8 cellular contexts compared by ENCODE assay signal in genomic region chr1:8422439-8423133, GRCh38.
DNase-seq lines count a peak whose midpoint lies in the region; ATAC-seq, FAIRE-seq and TF ChIP-seq lines count a peak whose summit lies in the region.

No MANE protein-coding gene starts in this region.

- H2AFZ ChIP-seq in OCI-LY3 (ENCODE audit: low read depth, low read length) = no peak overlapping the region
- no peak overlapping the region for H2AFZ ChIP-seq in H1 (ENCODE audit: low read length)

- no peak overlapping the region; the same call in 1 of the 2 replicates for H2BK15ac ChIP-seq in H1 (ENCODE audit: low read length)

- H3K9ac ChIP-seq in OCI-LY3 (ENCODE audit: low read length) (peak overlapping the region; percentile 96), H1 (replicated peaks in 1 of 4; ENCODE audit: extremely low read depth in 1 of 4, low read depth in 3 of 4, low read length in 3 of 4) (peak overlapping the region in 1 of 4 experiments; percentile 57; a peak in 2 of 7 replicates)

- H3K14ac ChIP-seq in H1 (ENCODE audit: insufficient read length) = no peak overlapping the region

- 0 out of 2 replicates have a peak overlapping the region, but pooled peaks have one; percentile 11 for H2AK5ac ChIP-seq in H1 (ENCODE audit: low read depth, low read length)

- H3K4me3 Mint-ChIP-seq in CD8-positive, alpha-beta memory T cell = no peak overlapping the region

- H2BK12ac ChIP-seq in H1 (ENCODE audit: low read depth, low read length) = peak overlapping the region; percentile 71; the same call in 1 of the 2 replicates

- no peak for TF ChIP-seq POLR2A in H1 (IDR thresholded peaks at IDR 0.05; ENCODE audit: control extremely low read depth in 1 of 2, low read depth in 2 of 2, low read length in 2 of 2)

- no peak overlapping the region for H2BK20ac ChIP-seq in H1 (ENCODE audit: low read length)

- no peak overlapping the region for H4K8ac ChIP-seq in H1 (ENCODE audit: extremely low read depth, insufficient read depth, low read length)

- 28% methylated on average over 16 of the region's 16 CpGs; no CpG with 5 or more reads in 1 of the 2 experiments for WGBS in H1 (ENCODE audit: extremely low coverage in 1 of 2, insufficient coverage in 1 of 2, insufficient read length in 1 of 2, insufficient replicate concordance in 2 of 2, low coverage in 1 of 2, low lambda C conversion rate in 2 of 2, missing lambda C conversion rate in 1 of 2), 2 experiments

- POLR2A ChIA-PET in CD8-positive, alpha-beta memory T cell (lab: Charles Lee) = interaction anchor here (1.0 to 1.2 kb wide), 2 partner anchors 25 to 104 kb away, joined by 3 to 4 read pairs; no protein-coding TSS in a partner anchor
- POLR2A ChIA-PET in H1 (lab: Charles Lee; ENCODE audit: partially characterized antibody) = interaction anchor here (0.8 to 1.3 kb wide), 3 partner anchors 15 to 281 kb away, joined by 3 to 5 read pairs (median 4); no protein-coding TSS in a partner anchor

- ATAC-seq in mucosa of descending colon = peak; percentile 28

- no peaks in the 10 kb centered on the region for H3K9me3 Mint-ChIP-seq in CD8-positive, alpha-beta memory T cell

- peaks cover 11% of the 10 kb centered on the region; the same call in 1 of the 2 replicates for H4K20me1 ChIP-seq in OCI-LY3 (ENCODE audit: insufficient read depth, low read length)
- H4K20me1 ChIP-seq in H1 (replicated peaks in 1 of 2; ENCODE audit: control insufficient read depth in 1 of 2, insufficient read depth in 2 of 2, low read length in 2 of 2) = peaks cover 4 to 6% of the 10 kb centered on the region in 2 experiments

- H3K4me1 Mint-ChIP-seq in CD8-positive, alpha-beta memory T cell = peaks cover 33 to 35% (median 35%) of the 10 kb centered on the region in 3 donors

- H4K5ac ChIP-seq in H1 (ENCODE audit: insufficient read length, low read depth, low read length) = no peak overlapping the region

- peak overlapping the region; percentile 75 for H3K27ac ChIP-seq in CD8-positive, alpha-beta memory T cell (ENCODE audit: low read depth, low read length)
- H3K27ac ChIP-seq in OCI-LY3 (ENCODE audit: low read length) = peak overlapping the region; percentile 79
- H3K27ac ChIP-seq in H1 (ENCODE audit: low read depth, low read length) = no peak overlapping the region

- H4K91ac ChIP-seq in H1 (replicated peaks; ENCODE audit: insufficient read length, low read length) = no peak overlapping the region

- peak overlapping the region; percentile 93 for H3K4me3 ChIP-seq in CD8-positive, alpha-beta memory T cell (ENCODE audit: low read length)
- H3K4me3 ChIP-seq in OCI-LY3 (ENCODE audit: low read length) (peak overlapping the region; percentile 99), H1 (ENCODE audit: extremely low read depth in 1 of 4, insufficient read depth in 2 of 4, low read depth in 3 of 4, low read length in 4 of 4) (peak overlapping the region; percentile 64 to 88 (median 72)), mucosa of descending colon (peak overlapping the region; percentile 83)

- H3K4me2 ChIP-seq in OCI-LY3 (ENCODE audit: low read length) = peak overlapping the region; percentile 99
- peak overlapping the region; percentile 93 to 96 for H3K4me2 ChIP-seq in H1 (ENCODE audit: insufficient read depth in 1 of 2, low read depth in 2 of 2, low read length in 2 of 2)

- H3K79me2 ChIP-seq in OCI-LY3 (ENCODE audit: low read length) (peaks cover 27% of the 10 kb centered on the region), H1 (ENCODE audit: control insufficient read depth in 1 of 2, insufficient read depth in 2 of 2, low read length in 2 of 2) (peaks cover 0 to 70% of the 10 kb centered on the region in 2 experiments; a peak in 3 of 4 replicates)

- H3K9me3 ChIP-seq in CD8-positive, alpha-beta memory T cell (ENCODE audit: low read length) = no peaks in the 10 kb centered on the region
- no peaks in the 10 kb centered on the region for H3K9me3 ChIP-seq in OCI-LY3 (ENCODE audit: insufficient read depth, low read length)
- H3K9me3 ChIP-seq in H1 (ENCODE audit: insufficient read depth in 2 of 2, low read depth in 1 of 2, low read length in 1 of 2) = no peaks in the 10 kb centered on the region
- H3K9me3 ChIP-seq in mucosa of descending colon = no peaks in the 10 kb centered on the region

- intact Hi-C loops in mucosa of descending colon (cut with DNase I, micrococcal nuclease) = no loop called here

- H3K23me2 ChIP-seq in H1 (ENCODE audit: low read depth, low read length) = peaks cover 14% of the 10 kb centered on the region

- H3K56ac ChIP-seq in H1 (replicated peaks; ENCODE audit: insufficient read length, low read depth, low read length) = no peak overlapping the region

- no peak for FAIRE-seq in H1 (lab: Jason Lieb, UNC)

- TF ChIP-seq CTCF in OCI-LY3 (IDR thresholded peaks at IDR 0.05; ENCODE audit: low read depth, low read length) (no peak), H1 (IDR thresholded peaks at IDR 0.05; ENCODE audit: control extremely low read depth in 1 of 3, insufficient read depth in 1 of 3, low read depth in 1 of 3, low read length in 3 of 3) (no peak), mucosa of descending colon (IDR thresholded peaks at IDR 0.05) (no peak)

- no peaks in the 10 kb centered on the region for H3K27me3 ChIP-seq in CD8-positive, alpha-beta memory T cell (ENCODE audit: insufficient read depth, low read length, poor library complexity, severe bottlenecking)
- H3K27me3 ChIP-seq in OCI-LY3 (ENCODE audit: low read depth, low read length) (no peaks in the 10 kb centered on the region), H1 (replicated peaks in 1 of 4; ENCODE audit: control insufficient read depth in 3 of 4, extremely low read depth in 1 of 4, insufficient read depth in 3 of 4, low read length in 3 of 4) (no peaks in the 10 kb centered on the region)

- CTCF ChIA-PET in CD8-positive, alpha-beta memory T cell (lab: Charles Lee) = no interaction called here
- CTCF ChIA-PET in H1 (lab: Charles Lee; ENCODE audit: partially characterized antibody) = interaction anchor here (0.7 to 8.5 kb wide), 7 partner anchors 11 to 48 kb away, joined by 3 to 88 read pairs (median 4); no protein-coding TSS in a partner anchor

- peaks cover 11% of the 10 kb centered on the region for H3K36me3 ChIP-seq in CD8-positive, alpha-beta memory T cell (ENCODE audit: insufficient read depth, low read length)
- H3K36me3 ChIP-seq in OCI-LY3 (replicated peaks; ENCODE audit: low read depth, low read length) = peaks cover 25% of the 10 kb centered on the region
- peaks cover 0 to 4% (median 0%) of the 10 kb centered on the region in 4 experiments; a peak in 5 of 8 replicates for H3K36me3 ChIP-seq in H1 (ENCODE audit: control insufficient read depth in 2 of 4, insufficient read depth in 4 of 4, low read length in 3 of 4)
- no peaks in the 10 kb centered on the region for H3K36me3 ChIP-seq in mucosa of descending colon (ENCODE audit: low read depth)

- H3K18ac ChIP-seq in H1 (ENCODE audit: extremely low read depth, low read length) = peak overlapping the region; percentile 9; the same call in 1 of the 2 replicates

- H3K23ac ChIP-seq in H1 (ENCODE audit: insufficient read length) = no peak overlapping the region

- H3K27me3 Mint-ChIP-seq in CD8-positive, alpha-beta memory T cell = no peaks in the 10 kb centered on the region

- H3K4me1 ChIP-seq in CD8-positive, alpha-beta memory T cell (ENCODE audit: insufficient read depth, low read length) = peaks cover 76% of the 10 kb centered on the region
- peaks cover 49% of the 10 kb centered on the region for H3K4me1 ChIP-seq in OCI-LY3 (ENCODE audit: low read length)
- H3K4me1 ChIP-seq in H1 (replicated peaks in 1 of 4; ENCODE audit: control insufficient read depth in 3 of 4, insufficient read depth in 4 of 4, low read length in 3 of 4) = peaks cover 21 to 32% (median 26%) of the 10 kb centered on the region in 4 experiments
- peaks cover 45% of the 10 kb centered on the region for H3K4me1 ChIP-seq in mucosa of descending colon (ENCODE audit: low read depth)

- TF ChIP-seq EP300 in H1 (IDR thresholded peaks at IDR 0.05; ENCODE audit: borderline replicate concordance in 1 of 2, low read depth in 2 of 2, low read length in 2 of 2) = no peak

- no peak overlapping the region for H3K27ac Mint-ChIP-seq in CD8-positive, alpha-beta memory T cell

- peaks cover 12% of the 10 kb centered on the region; the same call in 1 of the 2 replicates for H3K79me1 ChIP-seq in H1 (ENCODE audit: low read depth, low read length)

- peaks cover 0 to 14% (median 11%) of the 10 kb centered on the region in 3 donors for H3K36me3 Mint-ChIP-seq in CD8-positive, alpha-beta memory T cell

- TF ChIP-seq RAD21 in H1 (IDR thresholded peaks at IDR 0.05 in 1 of 2, conservative IDR thresholded peaks at IDR 0.05 in 1 of 2; ENCODE audit: low read depth in 2 of 2, low read length in 2 of 2) = no peak

- H3K4ac ChIP-seq in H1 (replicated peaks; ENCODE audit: insufficient read length, low read depth, low read length) = no peak overlapping the region

- H2BK120ac ChIP-seq in H1 (replicated peaks; ENCODE audit: low read depth, low read length) = no peak overlapping the region

- H2BK5ac ChIP-seq in H1 (ENCODE audit: low read depth, low read length) = no peak overlapping the region

- peak in 1 of 5 donors; percentile 24 for DNase-seq in CD8-positive, alpha-beta memory T cell
- DNase-seq in H1 (ENCODE audit: low read depth in 1 of 2, low spot score in 2 of 2) (no peak), mucosa of descending colon (no peak), GM19238 (ENCODE audit: insufficient read length, low spot score) (no peak), occipital lobe (lab: John Stamatoyannopoulos, UW) (no peak), SKM-1 treated with dmso at 0.1 percent for 144 hours (lab: John Stamatoyannopoulos, UW; ENCODE audit: unreplicated experiment) (no peak)
- DNase-seq in stimulated activated CD4-positive, alpha-beta T cell treated with anti-CD3 and anti-CD28 coated beads, Interleukin-2, amount 100 ng/mL, for 48 hours = no peak

TF ChIP-seq in H1, 55 proteins besides CTCF, POLR2A, EP300 and RAD21:
- TF ChIP-seq ATF2 (IDR thresholded peaks at IDR 0.05; ENCODE audit: low read length) = no peak
- TF ChIP-seq YY1 (IDR thresholded peaks at IDR 0.05; ENCODE audit: low read depth, low read length) = no peak
- TF ChIP-seq RBBP5 (IDR thresholded peaks at IDR 0.05; ENCODE audit: borderline replicate concordance, low read depth, low read length) = 0 out of 2 replicates have a peak, but pooled peaks have one; percentile 15
